ENCODE assay signal across 11 cellular contexts in genomic region chr5:125699860-125700259, GRCh38.
A peak's percentile ranks its signal among the peaks of the same experiment; 100 is the strongest.
DNase-seq lines count a peak whose midpoint lies in the region; ATAC-seq lines count a peak whose summit lies in the region.
"Had no signal": no experiment of that assay in that cellular context is flagged by ENCODE, and none has a peak within 500 bp of the region (broad histone marks: within the 10 kb centered on the region; RNA-seq: fewer than 3 reads in every experiment).

No MANE protein-coding gene starts in this region.

- no peaks in the 10 kb centered on the region for H3K27me3 ChIP-seq in endocrine pancreas (ENCODE audit: control insufficient read depth, insufficient read depth, low read length)
- H3K27me3 ChIP-seq in neuronal stem cell (ENCODE audit: control insufficient read depth in 3 of 3, insufficient read depth in 3 of 3, low read depth in 1 of 3, low read length in 3 of 3) = no peaks in the 10 kb centered on the region
- H3K27me3 ChIP-seq: gastroesophageal sphincter had no signal

- H3K9ac ChIP-seq in endocrine pancreas (ENCODE audit: control insufficient read depth, insufficient read depth, low read length) = no peak overlapping the region
- H3K9ac ChIP-seq in neuronal stem cell (ENCODE audit: low read depth, low read length, poor library complexity) = no peak overlapping the region

- no peak overlapping the region for H4K8ac ChIP-seq in neuronal stem cell (ENCODE audit: low read depth, low read length)

- H3K4me2 ChIP-seq in neuronal stem cell (ENCODE audit: insufficient read depth, low read length, poor library complexity, severe bottlenecking) = no peak overlapping the region

- H3K36me3 ChIP-seq in endocrine pancreas (ENCODE audit: control insufficient read depth, insufficient read depth, low read length) = no peaks in the 10 kb centered on the region
- no peaks in the 10 kb centered on the region for H3K36me3 ChIP-seq in neuronal stem cell (replicated peaks in 1 of 2; ENCODE audit: control insufficient read depth in 2 of 2, insufficient read depth in 2 of 2, low read length in 2 of 2)
- H3K36me3 ChIP-seq: gastroesophageal sphincter had no signal

- H3K14ac ChIP-seq in neuronal stem cell (ENCODE audit: low read length) = no peak overlapping the region

- H2AK5ac ChIP-seq in neuronal stem cell (ENCODE audit: low read depth, low read length) = no peak overlapping the region

- no peak overlapping the region for H4K91ac ChIP-seq in neuronal stem cell (ENCODE audit: low read depth, low read length, poor library complexity)

- no peak overlapping the region for H2BK5ac ChIP-seq in neuronal stem cell (ENCODE audit: low read length)

- ATAC-seq in HG03095 (IDR thresholded peaks at IDR 0.05; ENCODE audit: unreplicated experiment) (no peak), HG02798 (IDR thresholded peaks at IDR 0.05; ENCODE audit: poor library complexity, unreplicated experiment) (no peak)
- ATAC-seq: gastroesophageal sphincter had no signal

- H2BK12ac ChIP-seq in neuronal stem cell (ENCODE audit: low read length) = no peak overlapping the region

- no peak overlapping the region for H2BK15ac ChIP-seq in neuronal stem cell (ENCODE audit: low read length)

- H2BK120ac ChIP-seq in neuronal stem cell (ENCODE audit: low read depth, low read length) = no peak overlapping the region

- no peak overlapping the region for H3K4ac ChIP-seq in neuronal stem cell (ENCODE audit: low read length)

- H3K4me1 ChIP-seq in endocrine pancreas (ENCODE audit: control insufficient read depth, insufficient read depth, low read length) (peaks cover 8% of the 10 kb centered on the region), neuronal stem cell (ENCODE audit: control insufficient read depth in 2 of 2, insufficient read depth in 1 of 2, low read depth in 1 of 2, low read length in 2 of 2) (peaks cover 3 to 12% of the 10 kb centered on the region in 2 donors)

- no CpG with 5 or more reads among the region's 2 CpGs for WGBS in neuronal stem cell (ENCODE audit: extremely low coverage in 2 of 2, insufficient read length in 2 of 2, insufficient replicate concordance in 1 of 2), 2 donors

- no peaks in the 10 kb centered on the region for H3K9me3 ChIP-seq in endocrine pancreas (ENCODE audit: control insufficient read depth, low read length)
- peaks cover 0 to 12% of the 10 kb centered on the region in 2 donors for H3K9me3 ChIP-seq in neuronal stem cell (replicated peaks in 1 of 2; ENCODE audit: control insufficient read depth in 2 of 2, insufficient read depth in 1 of 2, low read depth in 1 of 2, low read length in 2 of 2)

- no peak overlapping the region for H3K23ac ChIP-seq in neuronal stem cell (ENCODE audit: low read depth, low read length, poor library complexity)

- H2AFZ ChIP-seq in neuronal stem cell (ENCODE audit: low read length) = peak overlapping the region; percentile 75

- no peak overlapping the region for H3K18ac ChIP-seq in neuronal stem cell (ENCODE audit: low read length)

- DNase-seq in DMS53 treated with DMSO at 0.1 percent for 48 hours (lab: John Stamatoyannopoulos, UW; ENCODE audit: unreplicated experiment) (peak; percentile 22), NCI-H2029 treated with DMSO at 0.1 percent for 48 hours (lab: John Stamatoyannopoulos, UW) (peak; percentile 74), neuronal stem cell (ENCODE audit: low spot score) (no peak), AG08396 (ENCODE audit: low spot score) (no peak)
- DNase-seq in activated effector memory CD4-positive, alpha-beta T cell treated with Interleukin-2 at 50 U/mL for 16 hours = no peak
- DNase-seq: activated CD4-positive, alpha-beta T cell treated with anti-CD3 and anti-CD28 coated beads for 1 hour; effector memory CD4-positive, alpha-beta T cell had no signal

- peak overlapping the region; percentile 71 for H3K4me3 ChIP-seq in endocrine pancreas (ENCODE audit: control insufficient read depth, insufficient read depth, low read length)
- H3K4me3 ChIP-seq in neuronal stem cell (ENCODE audit: low read length in 2 of 2) = no peak overlapping the region
- H3K4me3 ChIP-seq: gastroesophageal sphincter had no signal

- H3K79me1 ChIP-seq in neuronal stem cell (ENCODE audit: low read depth, low read length) = no peaks in the 10 kb centered on the region

- H3K27ac ChIP-seq in neuronal stem cell (replicated peaks; ENCODE audit: low read length) = no peak overlapping the region
- H3K27ac ChIP-seq: gastroesophageal sphincter had no signal

Comparison
In these comparisons a context has a peak if more than half of its experiments do, and no peak if none do; other contexts are left out.
1. DNase-seq: peak in DMS53 treated with DMSO at 0.1 percent for 48 hours (single experiment) and NCI-H2029 treated with DMSO at 0.1 percent for 48 hours (single experiment); none in neuronal stem cell (single experiment), AG08396 (single experiment) and activated effector memory CD4-positive, alpha-beta T cell treated with Interleukin-2 at 50 U/mL for 16 hours (single experiment).